Comparison of ENCODE assay signal across 1 cellular context in genomic region chr9:94212091-94212490, GRCh38.
TF ChIP-seq lines count a peak whose summit lies in the region.

No MANE protein-coding gene starts in this region.

TF ChIP-seq in WTC11, 78 proteins besides CTCF, POLR2A, EP300 and RAD21 (continued from another document):
- TF ChIP-seq, protein P1, sequence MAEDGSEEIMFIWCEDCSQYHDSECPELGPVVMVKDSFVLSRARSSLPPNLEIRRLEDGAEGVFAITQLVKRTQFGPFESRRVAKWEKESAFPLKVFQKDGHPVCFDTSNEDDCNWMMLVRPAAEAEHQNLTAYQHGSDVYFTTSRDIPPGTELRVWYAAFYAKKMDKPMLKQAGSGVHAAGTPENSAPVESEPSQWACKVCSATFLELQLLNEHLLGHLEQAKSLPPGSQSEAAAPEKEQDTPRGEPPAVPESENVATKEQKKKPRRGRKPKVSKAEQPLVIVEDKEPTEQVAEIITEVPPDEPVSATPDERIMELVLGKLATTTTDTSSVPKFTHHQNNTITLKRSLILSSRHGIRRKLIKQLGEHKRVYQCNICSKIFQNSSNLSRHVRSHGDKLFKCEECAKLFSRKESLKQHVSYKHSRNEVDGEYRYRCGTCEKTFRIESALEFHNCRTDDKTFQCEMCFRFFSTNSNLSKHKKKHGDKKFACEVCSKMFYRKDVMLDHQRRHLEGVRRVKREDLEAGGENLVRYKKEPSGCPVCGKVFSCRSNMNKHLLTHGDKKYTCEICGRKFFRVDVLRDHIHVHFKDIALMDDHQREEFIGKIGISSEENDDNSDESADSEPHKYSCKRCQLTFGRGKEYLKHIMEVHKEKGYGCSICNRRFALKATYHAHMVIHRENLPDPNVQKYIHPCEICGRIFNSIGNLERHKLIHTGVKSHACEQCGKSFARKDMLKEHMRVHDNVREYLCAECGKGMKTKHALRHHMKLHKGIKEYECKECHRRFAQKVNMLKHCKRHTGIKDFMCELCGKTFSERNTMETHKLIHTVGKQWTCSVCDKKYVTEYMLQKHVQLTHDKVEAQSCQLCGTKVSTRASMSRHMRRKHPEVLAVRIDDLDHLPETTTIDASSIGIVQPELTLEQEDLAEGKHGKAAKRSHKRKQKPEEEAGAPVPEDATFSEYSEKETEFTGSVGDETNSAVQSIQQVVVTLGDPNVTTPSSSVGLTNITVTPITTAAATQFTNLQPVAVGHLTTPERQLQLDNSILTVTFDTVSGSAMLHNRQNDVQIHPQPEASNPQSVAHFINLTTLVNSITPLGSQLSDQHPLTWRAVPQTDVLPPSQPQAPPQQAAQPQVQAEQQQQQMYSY (CRISPR knock-in tag; IDR thresholded peaks at IDR 0.05): no peak
- no peak for TF ChIP-seq IRF2 (CRISPR knock-in tag; IDR thresholded peaks at IDR 0.05; ENCODE audit: borderline replicate concordance, low read depth)
- no peak for TF ChIP-seq MYBL2 (CRISPR knock-in tag; IDR thresholded peaks at IDR 0.05)
- TF ChIP-seq RELA (CRISPR knock-in tag; IDR thresholded peaks at IDR 0.05; ENCODE audit: borderline replicate concordance): no peak
- TF ChIP-seq MXD4 (CRISPR knock-in tag; IDR thresholded peaks at IDR 0.05; ENCODE audit: borderline replicate concordance): no peak
- TF ChIP-seq, protein P2, sequence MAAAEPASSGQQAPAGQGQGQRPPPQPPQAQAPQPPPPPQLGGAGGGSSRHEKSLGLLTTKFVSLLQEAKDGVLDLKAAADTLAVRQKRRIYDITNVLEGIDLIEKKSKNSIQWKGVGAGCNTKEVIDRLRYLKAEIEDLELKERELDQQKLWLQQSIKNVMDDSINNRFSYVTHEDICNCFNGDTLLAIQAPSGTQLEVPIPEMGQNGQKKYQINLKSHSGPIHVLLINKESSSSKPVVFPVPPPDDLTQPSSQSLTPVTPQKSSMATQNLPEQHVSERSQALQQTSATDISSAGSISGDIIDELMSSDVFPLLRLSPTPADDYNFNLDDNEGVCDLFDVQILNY (CRISPR knock-in tag; IDR thresholded peaks at IDR 0.05): no peak
- TF ChIP-seq ZSCAN18 (CRISPR knock-in tag; IDR thresholded peaks at IDR 0.05): no peak
- no peak for TF ChIP-seq NFE2L1 (CRISPR knock-in tag; IDR thresholded peaks at IDR 0.05)
- no peak for TF ChIP-seq ZNF317 (CRISPR knock-in tag; IDR thresholded peaks at IDR 0.05; ENCODE audit: borderline replicate concordance, low read depth)
- TF ChIP-seq, protein P3, sequence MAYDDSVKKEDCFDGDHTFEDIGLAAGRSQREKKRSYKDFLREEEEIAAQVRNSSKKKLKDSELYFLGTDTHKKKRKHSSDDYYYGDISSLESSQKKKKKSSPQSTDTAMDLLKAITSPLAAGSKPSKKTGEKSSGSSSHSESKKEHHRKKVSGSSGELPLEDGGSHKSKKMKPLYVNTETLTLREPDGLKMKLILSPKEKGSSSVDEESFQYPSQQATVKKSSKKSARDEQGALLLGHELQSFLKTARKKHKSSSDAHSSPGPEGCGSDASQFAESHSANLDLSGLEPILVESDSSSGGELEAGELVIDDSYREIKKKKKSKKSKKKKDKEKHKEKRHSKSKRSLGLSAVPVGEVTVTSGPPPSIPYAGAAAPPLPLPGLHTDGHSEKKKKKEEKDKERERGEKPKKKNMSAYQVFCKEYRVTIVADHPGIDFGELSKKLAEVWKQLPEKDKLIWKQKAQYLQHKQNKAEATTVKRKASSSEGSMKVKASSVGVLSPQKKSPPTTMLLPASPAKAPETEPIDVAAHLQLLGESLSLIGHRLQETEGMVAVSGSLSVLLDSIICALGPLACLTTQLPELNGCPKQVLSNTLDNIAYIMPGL (CRISPR knock-in tag; IDR thresholded peaks at IDR 0.05): no peak
- no peak for TF ChIP-seq SMAD4 (CRISPR knock-in tag; IDR thresholded peaks at IDR 0.05)
- no peak for TF ChIP-seq NR2C2 (CRISPR knock-in tag; IDR thresholded peaks at IDR 0.05)
- no peak for TF ChIP-seq TEAD4 (CRISPR knock-in tag; IDR thresholded peaks at IDR 0.05)
